In genomic region chr3:173653781-173654180, GRCh38 we compare ENCODE assay signal across 16 cellular contexts.
"Had no signal": no experiment of that assay in that cellular context is flagged by ENCODE, and none has a peak within 500 bp of the region (broad histone marks: within the 10 kb centered on the region; RNA-seq: fewer than 3 reads in every experiment).

No MANE protein-coding gene starts in this region.

- H3K36me3 ChIP-seq: adrenal gland, right atrium auricular region, thyroid gland, uterus had no signal

- H3K27me3 Mint-ChIP-seq: activated B cell treated with CpG ODN at 0.5 μM for 24 hours; activated CD4-positive, alpha-beta T cell treated with anti-CD3 and anti-CD28 coated beads, Interleukin-2, amount 10 ng/mL, durations not matched to agents 24 days and 14 days; activated T-helper 17 cell treated with anti-CD3 and anti-CD28 coated beads, Interleukin-2, amount 50 U/mL, for 72 hours had no signal

- H3K9me3 Mint-ChIP-seq: activated CD4-positive, alpha-beta T cell treated with anti-CD3 and anti-CD28 coated beads, Interleukin-2, amount 10 ng/mL, durations not matched to agents 24 days and 14 days; activated naive CD4-positive, alpha-beta T cell treated with anti-CD3 and anti-CD28 coated beads for 36 hours had no signal

- DNase-seq: activated B cell treated with CpG ODN at 0.5 μM for 24 hours; activated CD4-positive, alpha-beta T cell treated with anti-CD3 and anti-CD28 coated beads, Interleukin-2, amount 10 ng/mL, durations not matched to agents 24 days and 14 days; activated naive CD4-positive, alpha-beta T cell treated with anti-CD3 and anti-CD28 coated beads for 36 hours; activated T-cell treated with anti-CD3 and anti-CD28 coated beads for 4 hours; adrenal gland; effector memory CD4-positive, alpha-beta T cell; immature natural killer cell; mucosa of descending colon; naive thymus-derived CD8-positive, alpha-beta T cell; nucleus accumbens; small intestine; thyroid gland; uterus had no signal

- H3K27ac ChIP-seq: adrenal gland, epithelial cell of prostate, right atrium auricular region, thyroid gland, uterus had no signal

- H3K4me3 Mint-ChIP-seq: activated B cell treated with CpG ODN at 0.5 μM for 24 hours; activated CD4-positive, alpha-beta T cell treated with anti-CD3 and anti-CD28 coated beads, Interleukin-2, amount 10 ng/mL, durations not matched to agents 24 days and 14 days; activated naive CD4-positive, alpha-beta T cell treated with anti-CD3 and anti-CD28 coated beads for 36 hours; activated T-helper 17 cell treated with anti-CD3 and anti-CD28 coated beads, Interleukin-2, amount 50 U/mL, for 72 hours; immature natural killer cell; naive thymus-derived CD8-positive, alpha-beta T cell had no signal

- H3K4me1 ChIP-seq: adrenal gland, right atrium auricular region, thyroid gland, uterus had no signal

- H3K27me3 ChIP-seq: adrenal gland, right atrium auricular region, thyroid gland, uterus had no signal

- H3K4me3 ChIP-seq: adrenal gland, mucosa of descending colon, right atrium auricular region, thyroid gland, uterus had no signal

- H3K4me1 Mint-ChIP-seq: activated B cell treated with CpG ODN at 0.5 μM for 24 hours; activated CD4-positive, alpha-beta T cell treated with anti-CD3 and anti-CD28 coated beads, Interleukin-2, amount 10 ng/mL, durations not matched to agents 24 days and 14 days; activated T-helper 17 cell treated with anti-CD3 and anti-CD28 coated beads, Interleukin-2, amount 50 U/mL, for 72 hours; immature natural killer cell; naive thymus-derived CD8-positive, alpha-beta T cell had no signal

- ATAC-seq: activated T-helper 17 cell treated with anti-CD3 and anti-CD28 coated beads, Interleukin-2, amount 50 U/mL, for 72 hours; mucosa of descending colon; naive thymus-derived CD8-positive, alpha-beta T cell had no signal

- H3K9me3 ChIP-seq: adrenal gland, mucosa of descending colon, right atrium auricular region, thyroid gland, uterus had no signal

- H3K36me3 Mint-ChIP-seq: immature natural killer cell; naive thymus-derived CD8-positive, alpha-beta T cell had no signal

- H3K27ac Mint-ChIP-seq: activated B cell treated with CpG ODN at 0.5 μM for 24 hours; activated CD4-positive, alpha-beta T cell treated with anti-CD3 and anti-CD28 coated beads, Interleukin-2, amount 10 ng/mL, durations not matched to agents 24 days and 14 days; activated naive CD4-positive, alpha-beta T cell treated with anti-CD3 and anti-CD28 coated beads for 36 hours; activated T-helper 17 cell treated with anti-CD3 and anti-CD28 coated beads, Interleukin-2, amount 50 U/mL, for 72 hours; immature natural killer cell; naive thymus-derived CD8-positive, alpha-beta T cell had no signal
